In genomic region chr6:170268216-170269129, GRCh38 we compare ENCODE assay signal across 29 cellular contexts. TPM values are rescaled to one million over a fixed set of nuclear protein-coding genes. Genes with fewer than 3 reads are reported as not detected.
DNase-seq lines count a peak whose midpoint lies in the region; ATAC-seq and TF ChIP-seq lines count a peak whose summit lies in the region.
"Had no signal": no experiment of that assay in that cellular context is flagged by ENCODE, and none has a peak within 500 bp of the region (broad histone marks: within the 10 kb centered on the region; RNA-seq: fewer than 3 reads in every experiment).

No MANE protein-coding gene starts in this region.

- no peak overlapping the region for H3K14ac ChIP-seq in IMR-90 (replicated peaks; ENCODE audit: low read depth, low read length)

- in situ Hi-C loops in IMR-90 (cut with MboI; ENCODE audit: low sequenced_read_pairs) = no loop called here

- POLR2A ChIA-PET in IMR-90 (lab: Charles Lee; ENCODE audit: unreplicated experiment) = no interaction called here

- H3K4me3 ChIP-seq in IMR-90 (ENCODE audit: insufficient read depth, low read depth, low read length) = no peak overlapping the region
- H3K4me3 ChIP-seq in endodermal cell (ENCODE audit: low read length) = no peak overlapping the region
- no peak overlapping the region for H3K4me3 ChIP-seq in neural progenitor cell
- no peak overlapping the region for H3K4me3 ChIP-seq in dorsolateral prefrontal cortex
- H3K4me3 ChIP-seq: coronary artery, esophagus muscularis mucosa, GM23338, left lung, suprapubic skin had no signal

- no peak overlapping the region for H3K18ac ChIP-seq in IMR-90 (ENCODE audit: low read depth, low read length)

- no peak overlapping the region for H3K4ac ChIP-seq in IMR-90 (ENCODE audit: low read depth, low read length)

- TF ChIP-seq RAD21 in IMR-90 (IDR thresholded peaks at IDR 0.05; ENCODE audit: low read length) = no peak

- WGBS in IMR-90 (ENCODE audit: extremely low coverage in 2 of 2, insufficient read length in 1 of 2), 2 experiments = 70% methylated on average over 3 of the region's 22 CpGs; no CpG with 5 or more reads in 1 of the 2 experiments
- 86 to 90% methylated on average over 10 to 22 of the region's 22 CpGs for WGBS in endodermal cell (ENCODE audit: insufficient coverage in 1 of 2, insufficient read length in 1 of 2), 2 experiments

- no peak overlapping the region for H2BK120ac ChIP-seq in IMR-90 (ENCODE audit: low read depth, low read length)

- H3K4me1 Mint-ChIP-seq in endodermal cell (peaks cover 33% of the 10 kb centered on the region), neural progenitor cell (peaks cover 49% of the 10 kb centered on the region)

- no peak overlapping the region for H2BK5ac ChIP-seq in IMR-90 (ENCODE audit: low read depth, low read length, poor library complexity, severe bottlenecking)

- H3K56ac ChIP-seq in IMR-90 (ENCODE audit: extremely low read depth, insufficient read depth, low read length) = no peak overlapping the region

- no peak overlapping the region for H2BK20ac ChIP-seq in IMR-90 (ENCODE audit: low read depth, low read length)

- no peaks in the 10 kb centered on the region for H3K36me3 ChIP-seq in IMR-90 (ENCODE audit: control insufficient read depth, insufficient read depth, low read length)
- H3K36me3 ChIP-seq in endodermal cell (ENCODE audit: control insufficient read depth, insufficient read depth, low read length) = no peaks in the 10 kb centered on the region
- no peaks in the 10 kb centered on the region for H3K36me3 ChIP-seq in neural progenitor cell
- H3K36me3 ChIP-seq: esophagus muscularis mucosa, left lung, suprapubic skin had no signal

- DNase-seq in DMS79 treated with DMSO at 0.1 percent for 48 hours (lab: John Stamatoyannopoulos, UW) (peak; percentile 18), DMS79 (lab: John Stamatoyannopoulos, UW) (no peak), IMR-90 (no peak), endodermal cell (peak; percentile 78), neural progenitor cell (ENCODE audit: low spot score) (no peak), dorsolateral prefrontal cortex (no peak), GF-D8 (lab: John Stamatoyannopoulos, UW) (no peak)
- DNase-seq: 8988T; activated CD4-positive, alpha-beta memory T cell treated with anti-CD3 and anti-CD28 coated beads for 36 hours; activated CD4-positive, CD25-positive, alpha-beta regulatory T cell treated with anti-CD3 and anti-CD28 coated beads, Interleukin-2, amount 50 U/mL, for 72 hours; activated CD8-positive, alpha-beta memory T cell treated with anti-CD3 and anti-CD28 coated beads, Interleukin-2, amount 50 U/mL, for 48 hours; activated naive CD4-positive, alpha-beta T cell treated with anti-CD3 and anti-CD28 coated beads, Interleukin-2, amount 50 U/mL, for 16 hours; amygdala; foreskin melanocyte; Karpas-422; midbrain; OCI-M1; stimulated activated naive CD4-positive, alpha-beta T cell; T-helper 17 cell had no signal

- no TSS peak for BruUV-seq in IMR-90 (replicated peaks; lab: Mats Ljungman, UMichigan)

- H2AK5ac ChIP-seq in IMR-90 (ENCODE audit: low read depth, low read length) = no peak overlapping the region

- H4K20me1 ChIP-seq in IMR-90 (ENCODE audit: insufficient read depth, low read length) = no peaks in the 10 kb centered on the region
- H4K20me1 ChIP-seq in neural progenitor cell (ENCODE audit: low read depth) = no peaks in the 10 kb centered on the region

- H3K36me3 Mint-ChIP-seq in endodermal cell (ENCODE audit: low read depth) = no peaks in the 10 kb centered on the region
- no peaks in the 10 kb centered on the region for H3K36me3 Mint-ChIP-seq in neural progenitor cell
- H3K36me3 Mint-ChIP-seq: activated CD4-positive, alpha-beta memory T cell treated with anti-CD3 and anti-CD28 coated beads for 36 hours; CD14-positive monocyte had no signal

- CTCF ChIA-PET in IMR-90 (lab: Yijun Ruan, JAX) = interaction anchor here (1.0 kb wide), 1 partner anchor 8 kb away, joined by 3 read pairs; no protein-coding TSS in a partner anchor

- H3K9me1 ChIP-seq in IMR-90 (ENCODE audit: insufficient read depth, low read length) = no peaks in the 10 kb centered on the region

- no peak for TF ChIP-seq POLR2A in IMR-90 (IDR thresholded peaks at IDR 0.05; ENCODE audit: low read depth, low read length)

- H4K91ac ChIP-seq in IMR-90 (ENCODE audit: insufficient read depth, low read depth, low read length) = no peak overlapping the region

- no peak overlapping the region for H2AFZ ChIP-seq in IMR-90 (replicated peaks; ENCODE audit: low read length, poor library complexity)
- H2AFZ ChIP-seq in neural progenitor cell (replicated peaks) = no peak overlapping the region
- H2AFZ ChIP-seq: GM23338 had no signal

- no peak overlapping the region for H3K23ac ChIP-seq in IMR-90 (ENCODE audit: low read depth, low read length)

- H3K27ac Mint-ChIP-seq in endodermal cell = no peak overlapping the region
- peak overlapping the region; percentile 40 for H3K27ac Mint-ChIP-seq in neural progenitor cell
- H3K27ac Mint-ChIP-seq: activated CD4-positive, alpha-beta memory T cell treated with anti-CD3 and anti-CD28 coated beads for 36 hours; activated T-helper 17 cell treated with anti-CD3 and anti-CD28 coated beads, Interleukin-2, amount 50 U/mL, for 72 hours; T-helper 17 cell had no signal

- peak overlapping the region; percentile 28 for H2AK9ac ChIP-seq in IMR-90 (replicated peaks; ENCODE audit: low read depth, low read length, poor library complexity)

- dilution Hi-C loops in IMR-90 (cut with HindIII; ENCODE audit: low sequenced_read_pairs, unreplicated experiment) = no loop called here

- peaks cover 17% of the 10 kb centered on the region for H3F3A ChIP-seq in neural progenitor cell (ENCODE audit: low read depth)

- no peak for ATAC-seq in IMR-90 (ENCODE audit: low read depth)
- ATAC-seq in HG03159 (IDR thresholded peaks at IDR 0.05; ENCODE audit: unreplicated experiment) = no peak
- ATAC-seq: activated T-helper 17 cell treated with anti-CD3 and anti-CD28 coated beads, Interleukin-2, amount 50 U/mL, for 72 hours; left lung; SK-N-SH treated with all-trans-retinoic acid at 6 μM for 48 hours; T-helper 17 cell had no signal

- H3K4me3 Mint-ChIP-seq in endodermal cell (no peak overlapping the region), neural progenitor cell (no peak overlapping the region)
- H3K4me3 Mint-ChIP-seq: activated CD4-positive, alpha-beta memory T cell treated with anti-CD3 and anti-CD28 coated beads for 36 hours; activated T-helper 17 cell treated with anti-CD3 and anti-CD28 coated beads, Interleukin-2, amount 50 U/mL, for 72 hours; CD14-positive monocyte; GM23338; T-helper 17 cell had no signal

- H3K27ac ChIP-seq in IMR-90 (ENCODE audit: insufficient read depth, low read length) (no peak overlapping the region), endodermal cell (ENCODE audit: low read depth, low read length) (no peak overlapping the region), neural progenitor cell (no peak overlapping the region), dorsolateral prefrontal cortex (no peak overlapping the region)
- H3K27ac ChIP-seq: coronary artery, esophagus muscularis mucosa, HL-60, left lung, suprapubic skin had no signal

- H4K8ac ChIP-seq in IMR-90 (ENCODE audit: low read depth in 2 of 2, low read length in 2 of 2) = no peak overlapping the region

- no peaks in the 10 kb centered on the region for H3K79me1 ChIP-seq in IMR-90 (ENCODE audit: low read depth in 1 of 2, low read length in 2 of 2)

- TF ChIP-seq CTCF in IMR-90 (conservative IDR thresholded peaks at IDR 0.05; ENCODE audit: low read depth, low read length) (no peak), endodermal cell (conservative IDR thresholded peaks at IDR 0.05) (no peak), neural progenitor cell (IDR thresholded peaks at IDR 0.05) (no peak), dorsolateral prefrontal cortex (IDR thresholded peaks at IDR 0.05 in 54 of 56, conservative IDR thresholded peaks at IDR 0.05 in 2 of 56; ENCODE audit: low read depth in 1 of 56, partially characterized antibody in 56 of 56) (no peak)

- H3K27me3 ChIP-seq in IMR-90 (ENCODE audit: control insufficient read depth, insufficient read depth, low read length) = peaks cover 5% of the 10 kb centered on the region; the same call in 1 of the 2 replicates
- no peaks in the 10 kb centered on the region for H3K27me3 ChIP-seq in endodermal cell (ENCODE audit: control insufficient read depth, insufficient read depth, low read length, poor library complexity, severe bottlenecking)
- H3K27me3 ChIP-seq in neural progenitor cell = no peaks in the 10 kb centered on the region
- no peaks in the 10 kb centered on the region for H3K27me3 ChIP-seq in dorsolateral prefrontal cortex
- H3K27me3 ChIP-seq: esophagus muscularis mucosa had no signal

- H3K9me3 Mint-ChIP-seq in endodermal cell (no peaks in the 10 kb centered on the region), neural progenitor cell (no peaks in the 10 kb centered on the region)
- H3K9me3 Mint-ChIP-seq: activated CD4-positive, alpha-beta memory T cell treated with anti-CD3 and anti-CD28 coated beads for 36 hours; activated T-helper 17 cell treated with anti-CD3 and anti-CD28 coated beads, Interleukin-2, amount 50 U/mL, for 72 hours; CD14-positive monocyte; GM23338 had no signal

- H3K9ac ChIP-seq in IMR-90 (ENCODE audit: low read depth, low read length) = no peak overlapping the region
- H3K9ac ChIP-seq in endodermal cell (ENCODE audit: extremely low read depth, low read length, poor library complexity, severe bottlenecking) = no peak overlapping the region
- no peak overlapping the region for H3K9ac ChIP-seq in neural progenitor cell

- H3K27me3 Mint-ChIP-seq in endodermal cell (ENCODE audit: insufficient read depth) = peaks cover 22% of the 10 kb centered on the region
- H3K27me3 Mint-ChIP-seq in neural progenitor cell (ENCODE audit: insufficient read depth, low read depth) = peaks cover 6% of the 10 kb centered on the region

- no peak overlapping the region for H4K5ac ChIP-seq in IMR-90 (ENCODE audit: low read depth, low read length)

- H3K79me2 ChIP-seq in neural progenitor cell (ENCODE audit: low read depth) = no peaks in the 10 kb centered on the region

- H3K4me1 ChIP-seq in IMR-90 (ENCODE audit: control insufficient read depth, insufficient read depth, low read length) (peaks cover 9% of the 10 kb centered on the region), endodermal cell (ENCODE audit: control insufficient read depth, insufficient read depth, low read length) (peaks cover 8% of the 10 kb centered on the region), neural progenitor cell (peaks cover 32% of the 10 kb centered on the region)
- H3K4me1 ChIP-seq: suprapubic skin had no signal

- intact Hi-C loops in IMR-90 (cut with micrococcal nuclease) (no loop called here), dorsolateral prefrontal cortex (cut with DNase I) (no loop called here)

- no peak overlapping the region for H2BK15ac ChIP-seq in IMR-90 (ENCODE audit: low read depth, low read length)

- H3K4me2 ChIP-seq in IMR-90 (ENCODE audit: low read depth, low read length) = no peak overlapping the region
- no peak overlapping the region for H3K4me2 ChIP-seq in neural progenitor cell
- H3K4me2 ChIP-seq: GM23338 had no signal

- H3K9me3 ChIP-seq in IMR-90 (ENCODE audit: control insufficient read depth, insufficient read depth, low read length) (no peaks in the 10 kb centered on the region), endodermal cell (ENCODE audit: control insufficient read depth, low read length) (no peaks in the 10 kb centered on the region), neural progenitor cell (ENCODE audit: low read depth) (no peaks in the 10 kb centered on the region)
- H3K9me3 ChIP-seq: esophagus muscularis mucosa, left lung, suprapubic skin had no signal

RNA-seq across cellular contexts. Expression of gene DLL1, which starts 22.4 kb away (rescaled TPM):
- under 0.01 TPM in 2 replicates for total RNA-seq in IMR-90 (2012; rRNA removed)
- 0.17 and 0.31 TPM in 2 replicates for polyA plus RNA-seq in IMR-90 (2012; rRNA removed)
- polyA plus RNA-seq in IMR-90 (2012; cell fraction: cytosol; rRNA removed) = 0.40 TPM in 2 replicates
- polyA plus RNA-seq in IMR-90 (2012; cell fraction: nucleus; rRNA removed; ENCODE audit: low replicate concordance) = 1.1 and 1.4 TPM in 2 replicates
- total RNA-seq in endodermal cell = 1 to 10 TPM; 3.1 to 3.6 TPM
- polyA plus RNA-seq in endodermal cell (2013, experiment 1 of 2) = 79.0 TPM
- polyA plus RNA-seq in endodermal cell (2013, experiment 2 of 2) = 59.5 TPM
- total RNA-seq in neural progenitor cell (ENCODE audit: low replicate concordance) = 35.9 and 91.8 TPM in 2 replicates
- 10 to 100 TPM in 104 of 120 experiments, 1 to 10 TPM in 16; 4.7 to 47.2 (median 15.7) TPM for total RNA-seq in dorsolateral prefrontal cortex
- polyA plus RNA-seq: CD14-positive monocyte had no signal

RNA-seq across cellular contexts. Expression of gene FAM120B, which starts 38.1 kb away (rescaled TPM):
- total RNA-seq in IMR-90 (2012; rRNA removed) (20.8 and 28.0 TPM in 2 replicates), endodermal cell (10 to 100 TPM; 25.7 to 27.5 TPM), neural progenitor cell (ENCODE audit: low replicate concordance) (19.7 and 20.3 TPM in 2 replicates), dorsolateral prefrontal cortex (10 to 100 TPM; 37.3 to 72.0 (median 55.7) TPM)
- polyA plus RNA-seq in IMR-90 (2012; rRNA removed) = 12.6 and 15.3 TPM in 2 replicates
- 5.5 and 6.1 TPM in 2 replicates for polyA plus RNA-seq in IMR-90 (2012; cell fraction: cytosol; rRNA removed)
- polyA plus RNA-seq in IMR-90 (2012; cell fraction: nucleus; rRNA removed; ENCODE audit: low replicate concordance) = 6.5 and 20.3 TPM in 2 replicates
- 21.6 TPM for polyA plus RNA-seq in endodermal cell (2013, experiment 1 of 2)
- 20.5 TPM for polyA plus RNA-seq in endodermal cell (2013, experiment 2 of 2)

Comparison
In these comparisons a context has a peak if more than half of its experiments do, and no peak if none do; other contexts are left out.
1. DNase-seq: peak in DMS79 treated with DMSO at 0.1 percent for 48 hours (single experiment) and endodermal cell (single experiment); none in DMS79 (single experiment), IMR-90 (single experiment), neural progenitor cell (single experiment), dorsolateral prefrontal cortex (0 of 10) and GF-D8 (single experiment).